Comparison of ENCODE assay signal across 8 cellular contexts in genomic region chr5:54743997-54744788, GRCh38.
DNase-seq lines count a peak whose midpoint lies in the region; ATAC-seq lines count a peak whose summit lies in the region.

No MANE protein-coding gene starts in this region.

- no peaks in the 10 kb centered on the region for H3K36me3 Mint-ChIP-seq in activated naive CD8-positive, alpha-beta T cell treated with anti-CD3 and anti-CD28 coated beads, Interleukin-2, amount 10 ng/mL, durations not matched to agents 7 days and 5 days

- DNase-seq in RPMI8226: peak; percentile 97
- no peak for DNase-seq in activated naive CD8-positive, alpha-beta T cell treated with anti-CD3 and anti-CD28 coated beads, Interleukin-2, amount 10 ng/mL, durations not matched to agents 7 days and 5 days
- DNase-seq in left ventricle myocardium superior: no peak

- ATAC-seq in GM18499 (IDR thresholded peaks at IDR 0.05; ENCODE audit: insufficient read depth, unreplicated experiment) (peak; percentile 85), HG02970 (IDR thresholded peaks at IDR 0.05; ENCODE audit: low FRiP score, unreplicated experiment) (peak; percentile 49), left ventricle myocardium superior (peak; percentile 64), HG02938 (IDR thresholded peaks at IDR 0.05; ENCODE audit: unreplicated experiment) (no peak), GM19397 (IDR thresholded peaks at IDR 0.05; ENCODE audit: unreplicated experiment) (no peak)
- peak; percentile 84 for ATAC-seq in activated naive CD8-positive, alpha-beta T cell treated with anti-CD3 and anti-CD28 coated beads, Interleukin-2, amount 10 ng/mL, durations not matched to agents 7 days and 5 days (ENCODE audit: low read depth)

- POLR2A ChIA-PET in activated naive CD8-positive, alpha-beta T cell treated with anti-CD3 and anti-CD28 coated beads, Interleukin-2, amount 10 ng/mL, durations not matched to agents 7 days and 5 days (lab: Charles Lee): interaction anchor here (0.6 to 1.5 kb wide), 4 partner anchors 71 to 1654 kb away, joined by 3 to 8 read pairs (median 6); partner anchors contain the start of gene SNX18

- peaks cover 7% of the 10 kb centered on the region for H3K27me3 Mint-ChIP-seq in activated naive CD8-positive, alpha-beta T cell treated with anti-CD3 and anti-CD28 coated beads, Interleukin-2, amount 10 ng/mL, durations not matched to agents 7 days and 5 days

- peak overlapping the region; percentile 35 for H3K4me3 Mint-ChIP-seq in activated naive CD8-positive, alpha-beta T cell treated with anti-CD3 and anti-CD28 coated beads, Interleukin-2, amount 10 ng/mL, durations not matched to agents 7 days and 5 days

- H3K9me3 Mint-ChIP-seq in activated naive CD8-positive, alpha-beta T cell treated with anti-CD3 and anti-CD28 coated beads, Interleukin-2, amount 10 ng/mL, durations not matched to agents 7 days and 5 days: no peaks in the 10 kb centered on the region

- H3K27ac ChIP-seq in skin epidermis: peak overlapping the region in 20 of 21 experiments; percentile 15 to 91 (median 78)

- peak overlapping the region; percentile 74 for H3K27ac Mint-ChIP-seq in activated naive CD8-positive, alpha-beta T cell treated with anti-CD3 and anti-CD28 coated beads, Interleukin-2, amount 10 ng/mL, durations not matched to agents 7 days and 5 days

- H3K4me3 ChIP-seq in skin epidermis: no peak overlapping the region

- intact Hi-C loops in left ventricle myocardium superior (cut with micrococcal nuclease): no loop called here

- peaks cover 14% of the 10 kb centered on the region for H3K4me1 Mint-ChIP-seq in activated naive CD8-positive, alpha-beta T cell treated with anti-CD3 and anti-CD28 coated beads, Interleukin-2, amount 10 ng/mL, durations not matched to agents 7 days and 5 days

Comparison
In these comparisons a context has a peak if more than half of its experiments do, and no peak if none do; other contexts are left out.
1. ATAC-seq: peak in GM18499 (single experiment), HG02970 (single experiment), activated naive CD8-positive, alpha-beta T cell treated with anti-CD3 and anti-CD28 coated beads, Interleukin-2, amount 10 ng/mL, durations not matched to agents 7 days and 5 days (single experiment) and left ventricle myocardium superior (single experiment); none in HG02938 (single experiment) and GM19397 (single experiment).